In genomic region chr9:137309368-137310189, GRCh38 we compare ENCODE assay signal across 26 cellular contexts. TPM values are rescaled to one million over a fixed set of nuclear protein-coding genes. Genes with fewer than 3 reads are reported as not detected.
DNase-seq lines count a peak whose midpoint lies in the region; ATAC-seq and TF ChIP-seq lines count a peak whose summit lies in the region.
"Had no signal": no experiment of that assay in that cellular context is flagged by ENCODE, and none has a peak within 500 bp of the region (broad histone marks: within the 10 kb centered on the region; RNA-seq: fewer than 3 reads in every experiment).

No MANE protein-coding gene starts in this region.

- no peaks in the 10 kb centered on the region for H3K9me3 ChIP-seq in neural progenitor cell (ENCODE audit: low read depth)
- H3K9me3 ChIP-seq: HAP-1, left lung, prostate gland, stomach had no signal

- H3K36me3 ChIP-seq in H7 (replicated peaks; ENCODE audit: control insufficient read depth, insufficient read depth, low read length): no peaks in the 10 kb centered on the region
- no peaks in the 10 kb centered on the region for H3K36me3 ChIP-seq in neural progenitor cell
- H3K36me3 ChIP-seq: HAP-1, left lung, prostate gland, stomach had no signal

- H3K4me3 ChIP-seq in H7 (ENCODE audit: insufficient read depth, low read depth, low read length) (no peak overlapping the region), neural progenitor cell (no peak overlapping the region)
- H3K4me3 ChIP-seq: HAP-1, left lung, prostate gland, stomach had no signal

- H3K4me1 Mint-ChIP-seq in CD14-positive monocyte: peaks cover 13% of the 10 kb centered on the region
- H3K4me1 Mint-ChIP-seq in dendritic cell treated with granulocyte-macrophage colony-stimulating factor and Interleukin-4, amounts not matched to agents 40 ng/mL and 50 ng/mL, for 4 days (ENCODE audit: low read depth): peaks cover 34% of the 10 kb centered on the region
- H3K4me1 Mint-ChIP-seq in neural progenitor cell: peaks cover 34% of the 10 kb centered on the region
- H3K4me1 Mint-ChIP-seq in mesothelial cell of epicardium: peaks cover 7% of the 10 kb centered on the region

- H3K4me2 ChIP-seq in neural progenitor cell: no peak overlapping the region

- peaks cover 3% of the 10 kb centered on the region for H4K20me1 ChIP-seq in neural progenitor cell (ENCODE audit: low read depth)

- H3K27me3 Mint-ChIP-seq in CD14-positive monocyte (ENCODE audit: low read depth in 3 of 3): peaks cover 33 to 45% (median 39%) of the 10 kb centered on the region in 3 donors
- peaks cover 55% of the 10 kb centered on the region for H3K27me3 Mint-ChIP-seq in dendritic cell treated with granulocyte-macrophage colony-stimulating factor and Interleukin-4, amounts not matched to agents 40 ng/mL and 50 ng/mL, for 4 days
- peaks cover 2% of the 10 kb centered on the region for H3K27me3 Mint-ChIP-seq in neural progenitor cell (ENCODE audit: insufficient read depth, low read depth)
- no peaks in the 10 kb centered on the region for H3K27me3 Mint-ChIP-seq in mesothelial cell of epicardium (ENCODE audit: low read depth)
- H3K27me3 Mint-ChIP-seq: activated CD4-positive, alpha-beta T cell treated with anti-CD3 and anti-CD28 coated beads, Interleukin-2, amount 10 ng/mL, durations not matched to agents 7 days and 5 days had no signal

- DNase-seq in CD14-positive monocyte (ENCODE audit: low spot score) (peak; percentile 44), H7 (peak; percentile 60), neural progenitor cell (ENCODE audit: low spot score) (peak; percentile 1), COR-L47 (lab: John Stamatoyannopoulos, UW) (no peak), iPS-NIHi7 (ENCODE audit: extremely low spot score) (no peak), mesothelial cell of epicardium (ENCODE audit: low spot score in 2 of 2, unreplicated experiment in 2 of 2) (no peak)
- DNase-seq: activated CD4-positive, alpha-beta T cell treated with anti-CD3 and anti-CD28 coated beads, Interleukin-2, amount 10 ng/mL, durations not matched to agents 7 days and 5 days; cerebellar nuclear complex; DMS79; foreskin fibroblast; GF-D8; immature natural killer cell; Karpas-422; NCI-H1694; NCI-H524 treated with DMSO at 0.1 percent for 48 hours; stomach had no signal

- H3K4me1 ChIP-seq in neural progenitor cell: peaks cover 44% of the 10 kb centered on the region
- H3K4me1 ChIP-seq: HAP-1 had no signal

- TF ChIP-seq CTCF in CD14-positive monocyte (IDR thresholded peaks at IDR 0.05) (no peak), neural progenitor cell (IDR thresholded peaks at IDR 0.05) (no peak), mesothelial cell of epicardium (IDR thresholded peaks at IDR 0.05; ENCODE audit: unreplicated experiment) (no peak)

- peaks cover 20% of the 10 kb centered on the region for H3F3A ChIP-seq in neural progenitor cell (ENCODE audit: low read depth)

- no peak overlapping the region for H3K9ac ChIP-seq in neural progenitor cell

- ATAC-seq in GM19328 (IDR thresholded peaks at IDR 0.05; ENCODE audit: unreplicated experiment): no peak
- ATAC-seq: CD8-positive, alpha-beta T cell; left lung had no signal

- peak overlapping the region in 1 of 7 donors; percentile 11 for H3K27ac Mint-ChIP-seq in CD14-positive monocyte
- peak overlapping the region; percentile 22 for H3K27ac Mint-ChIP-seq in dendritic cell treated with granulocyte-macrophage colony-stimulating factor and Interleukin-4, amounts not matched to agents 40 ng/mL and 50 ng/mL, for 4 days
- no peak overlapping the region for H3K27ac Mint-ChIP-seq in neural progenitor cell
- no peak overlapping the region for H3K27ac Mint-ChIP-seq in mesothelial cell of epicardium
- H3K27ac Mint-ChIP-seq: activated CD4-positive, alpha-beta T cell treated with anti-CD3 and anti-CD28 coated beads, Interleukin-2, amount 10 ng/mL, durations not matched to agents 7 days and 5 days; CD8-positive, alpha-beta T cell; immature natural killer cell; T-helper 2 cell treated with Interferon-gamma antibody and Interleukin-4, amounts not matched to agents 5 μg/mL and 100 μg/mL, for 36 hours had no signal

- intact Hi-C loops in CD14-positive monocyte (cut with micrococcal nuclease): loop anchor here in 1 of 2 donors (5.0 kb wide), 1 partner anchor 98 kb away; no protein-coding TSS in a partner anchor
- intact Hi-C loops in dendritic cell treated with granulocyte-macrophage colony-stimulating factor and Interleukin-4, amounts not matched to agents 40 ng/mL and 50 ng/mL, for 4 days (cut with micrococcal nuclease): no loop called here

- H3K27ac ChIP-seq in neural progenitor cell: no peak overlapping the region
- H3K27ac ChIP-seq: left lung, prostate gland had no signal

- H2AFZ ChIP-seq in neural progenitor cell (replicated peaks): no peak overlapping the region

- no peaks in the 10 kb centered on the region for H3K36me3 Mint-ChIP-seq in CD14-positive monocyte
- no peaks in the 10 kb centered on the region for H3K36me3 Mint-ChIP-seq in dendritic cell treated with granulocyte-macrophage colony-stimulating factor and Interleukin-4, amounts not matched to agents 40 ng/mL and 50 ng/mL, for 4 days (ENCODE audit: low read depth)
- H3K36me3 Mint-ChIP-seq in neural progenitor cell: no peaks in the 10 kb centered on the region
- no peaks in the 10 kb centered on the region for H3K36me3 Mint-ChIP-seq in mesothelial cell of epicardium
- H3K36me3 Mint-ChIP-seq: CD8-positive, alpha-beta T cell; immature natural killer cell had no signal

- H3K9me3 Mint-ChIP-seq in CD14-positive monocyte (peaks cover 0 to 5% (median 1%) of the 10 kb centered on the region in 7 donors), neural progenitor cell (no peaks in the 10 kb centered on the region), mesothelial cell of epicardium (no peaks in the 10 kb centered on the region)
- H3K9me3 Mint-ChIP-seq in dendritic cell treated with granulocyte-macrophage colony-stimulating factor and Interleukin-4, amounts not matched to agents 40 ng/mL and 50 ng/mL, for 4 days: no peaks in the 10 kb centered on the region
- H3K9me3 Mint-ChIP-seq: activated CD4-positive, alpha-beta T cell treated with anti-CD3 and anti-CD28 coated beads, Interleukin-2, amount 10 ng/mL, durations not matched to agents 7 days and 5 days; CD8-positive, alpha-beta T cell; immature natural killer cell; neural crest cell; T-helper 2 cell treated with Interferon-gamma antibody and Interleukin-4, amounts not matched to agents 5 μg/mL and 100 μg/mL, for 36 hours had no signal

- no peaks in the 10 kb centered on the region for H3K79me2 ChIP-seq in neural progenitor cell (ENCODE audit: low read depth)

- no peak overlapping the region for H3K4me3 Mint-ChIP-seq in CD14-positive monocyte
- H3K4me3 Mint-ChIP-seq in dendritic cell treated with granulocyte-macrophage colony-stimulating factor and Interleukin-4, amounts not matched to agents 40 ng/mL and 50 ng/mL, for 4 days: no peak overlapping the region
- H3K4me3 Mint-ChIP-seq in neural progenitor cell: no peak overlapping the region
- no peak overlapping the region for H3K4me3 Mint-ChIP-seq in mesothelial cell of epicardium
- H3K4me3 Mint-ChIP-seq: activated CD4-positive, alpha-beta T cell treated with anti-CD3 and anti-CD28 coated beads, Interleukin-2, amount 10 ng/mL, durations not matched to agents 7 days and 5 days; CD8-positive, alpha-beta T cell; immature natural killer cell; neural crest cell; T-helper 2 cell treated with Interferon-gamma antibody and Interleukin-4, amounts not matched to agents 5 μg/mL and 100 μg/mL, for 36 hours had no signal

- no peaks in the 10 kb centered on the region for H3K27me3 ChIP-seq in H7 (ENCODE audit: control insufficient read depth, insufficient read depth, low read length)
- no peaks in the 10 kb centered on the region for H3K27me3 ChIP-seq in neural progenitor cell

RNA-seq across cellular contexts. Expression of gene NRARP, which starts 7.5 kb away (rescaled TPM):
- polyA plus RNA-seq in CD14-positive monocyte: not detected
- 27.7 and 34.8 TPM in 2 replicates for total RNA-seq in H7 (2014; rRNA removed; shearing (Covaris generic))
- total RNA-seq in neural progenitor cell (ENCODE audit: low replicate concordance) (20.7 and 25.2 TPM in 2 replicates), mesothelial cell of epicardium (7.4 to 9.6 TPM (median 9.2 TPM) in 3 replicates)

RNA-seq across cellular contexts. Expression of gene TOR4A, which starts 32.1 kb away (rescaled TPM):
- polyA plus RNA-seq in CD14-positive monocyte: 10 to 100 TPM; 13.7 to 15.4 TPM
- 21.3 and 23.2 TPM in 2 replicates for total RNA-seq in H7 (2014; rRNA removed; shearing (Covaris generic))
- total RNA-seq in neural progenitor cell (ENCODE audit: low replicate concordance) (0.39 and 2.8 TPM in 2 replicates), mesothelial cell of epicardium (5.7 to 6.5 TPM (median 6.5 TPM) in 3 replicates)

RNA-seq across cellular contexts. Expression of gene NELFB, which starts 54.5 kb away (rescaled TPM):
- 10 to 100 TPM; 17.3 to 18.8 TPM for polyA plus RNA-seq in CD14-positive monocyte
- total RNA-seq in H7 (2014; rRNA removed; shearing (Covaris generic)): 112 and 121 TPM in 2 replicates
- total RNA-seq in neural progenitor cell (ENCODE audit: low replicate concordance) (35.2 and 76.1 TPM in 2 replicates), mesothelial cell of epicardium (51.6 to 54.8 TPM (median 53.3 TPM) in 3 replicates)

RNA-seq across cellular contexts. Expression of gene STPG3, which starts 58.5 kb away (rescaled TPM):
- polyA plus RNA-seq in CD14-positive monocyte: not detected
- total RNA-seq in H7 (2014; rRNA removed; shearing (Covaris generic)): not detected in 2 replicates
- not detected in 2 replicates for total RNA-seq in neural progenitor cell (ENCODE audit: low replicate concordance)
- total RNA-seq in mesothelial cell of epicardium: 0.18 to 0.29 TPM in 2 of 3 replicates, not detected in the other
- total RNA-seq: activated CD4-positive, alpha-beta T cell treated with anti-CD3 and anti-CD28 coated beads, Interleukin-2, amount 10 ng/mL, durations not matched to agents 7 days and 5 days; epithelial cell of proximal tubule; left lung; mononuclear cell; stomach had no signal
- polyA plus RNA-seq: immature natural killer cell, stomach had no signal

Comparison
In these comparisons a context has a peak if more than half of its experiments do, and no peak if none do; other contexts are left out.
1. DNase-seq: peak in CD14-positive monocyte (single experiment), H7 (single experiment) and neural progenitor cell (single experiment); none in COR-L47 (single experiment), iPS-NIHi7 (single experiment) and mesothelial cell of epicardium (0 of 2).